In genomic region chr17:10033449-10033848, GRCh38 we compare ENCODE assay signal across 15 cellular contexts.
DNase-seq lines count a peak whose midpoint lies in the region; ATAC-seq and TF ChIP-seq lines count a peak whose summit lies in the region.
"Had no signal": no experiment of that assay in that cellular context is flagged by ENCODE, and none has a peak within 500 bp of the region (broad histone marks: within the 10 kb centered on the region; RNA-seq: fewer than 3 reads in every experiment).

No MANE protein-coding gene starts in this region.

- H3K4me1 ChIP-seq in mucosa of rectum (ENCODE audit: control insufficient read depth in 2 of 2, insufficient read depth in 2 of 2, low read length in 2 of 2) (peaks cover 0 to 6% of the 10 kb centered on the region in 2 donors), psoas muscle (no peaks in the 10 kb centered on the region)

- H3K36me3 ChIP-seq in mucosa of rectum (ENCODE audit: control insufficient read depth in 2 of 2, insufficient read depth in 2 of 2, low read length in 2 of 2) (no peaks in the 10 kb centered on the region), psoas muscle (ENCODE audit: insufficient read depth in 1 of 2, low read depth in 1 of 2) (no peaks in the 10 kb centered on the region)
- H3K36me3 ChIP-seq: thoracic aorta had no signal

- H3K9me3 Mint-ChIP-seq in CD14-positive monocyte: peaks cover 0 to 2% (median 0%) of the 10 kb centered on the region in 7 donors
- H3K9me3 Mint-ChIP-seq in activated CD8-positive, alpha-beta T cell treated with anti-CD3 and anti-CD28 coated beads for 36 hours: no peaks in the 10 kb centered on the region
- H3K9me3 Mint-ChIP-seq: activated CD4-positive, alpha-beta memory T cell treated with anti-CD3 and anti-CD28 coated beads for 36 hours had no signal

- peaks cover 97% of the 10 kb centered on the region for H3K4me1 Mint-ChIP-seq in CD14-positive monocyte
- no peaks in the 10 kb centered on the region for H3K4me1 Mint-ChIP-seq in activated CD8-positive, alpha-beta T cell treated with anti-CD3 and anti-CD28 coated beads for 36 hours (ENCODE audit: low read depth)

- ATAC-seq in GM19463 (IDR thresholded peaks at IDR 0.05; ENCODE audit: unreplicated experiment) (peak; percentile 56), psoas muscle (no peak)
- no peak for ATAC-seq in activated CD8-positive, alpha-beta T cell treated with anti-CD3 and anti-CD28 coated beads for 36 hours
- ATAC-seq: left lobe of liver had no signal

- no peak for DNase-seq in CD14-positive monocyte (ENCODE audit: low spot score)
- peak; percentile 97 for DNase-seq in NCI-H82 (lab: John Stamatoyannopoulos, UW)
- no peak for DNase-seq in activated CD8-positive, alpha-beta T cell treated with anti-CD3 and anti-CD28 coated beads for 36 hours
- no peak for DNase-seq in stimulated activated CD4-positive, alpha-beta T cell treated with anti-CD3 and anti-CD28 coated beads, Interleukin-4, amount 100 ng/mL, for 1 hour
- DNase-seq in SHP77 treated with DMSO at 0.1 percent for 48 hours (lab: John Stamatoyannopoulos, UW): no peak
- DNase-seq in psoas muscle: no peak
- DNase-seq: activated CD4-positive, alpha-beta memory T cell treated with anti-CD3 and anti-CD28 coated beads for 36 hours; activated naive CD4-positive, alpha-beta T cell treated with Interleukin-2 at 50 U/mL for 16 hours; EL; NCI-H1417; SW 1271 had no signal

- H3K27ac Mint-ChIP-seq in CD14-positive monocyte: peak overlapping the region; percentile 96 to 99 (median 97)
- no peak overlapping the region for H3K27ac Mint-ChIP-seq in activated CD8-positive, alpha-beta T cell treated with anti-CD3 and anti-CD28 coated beads for 36 hours
- H3K27ac Mint-ChIP-seq: activated CD4-positive, alpha-beta memory T cell treated with anti-CD3 and anti-CD28 coated beads for 36 hours had no signal

- intact Hi-C loops in CD14-positive monocyte (cut with micrococcal nuclease): no loop called here
- intact Hi-C loops in activated CD8-positive, alpha-beta T cell treated with anti-CD3 and anti-CD28 coated beads for 36 hours (cut with micrococcal nuclease): no loop called here
- intact Hi-C loops in psoas muscle (cut with DNase I): no loop called here

- peaks cover 35 to 52% of the 10 kb centered on the region in 2 donors for H3K36me3 Mint-ChIP-seq in CD14-positive monocyte
- no peaks in the 10 kb centered on the region for H3K36me3 Mint-ChIP-seq in activated CD8-positive, alpha-beta T cell treated with anti-CD3 and anti-CD28 coated beads for 36 hours (ENCODE audit: low read depth)
- H3K36me3 Mint-ChIP-seq: activated CD4-positive, alpha-beta memory T cell treated with anti-CD3 and anti-CD28 coated beads for 36 hours had no signal

- H3K27me3 ChIP-seq in mucosa of rectum (ENCODE audit: control insufficient read depth in 2 of 2, insufficient read depth in 2 of 2, low read length in 2 of 2) (no peaks in the 10 kb centered on the region), psoas muscle (ENCODE audit: insufficient read depth in 3 of 3, low read length in 2 of 3) (peaks cover 0 to 6% (median 0%) of the 10 kb centered on the region in 3 donors)

- H3K9ac ChIP-seq in mucosa of rectum (ENCODE audit: low read depth in 1 of 2, low read length in 2 of 2): no peak overlapping the region

- WGBS in psoas muscle, 3 donors: 23 to 53% (median 37%) methylated on average over 10 of the region's 10 CpGs

- H3K27ac ChIP-seq in mucosa of rectum (ENCODE audit: low read depth in 2 of 2, low read length in 2 of 2) (peak overlapping the region; percentile 2 to 41), psoas muscle (no peak overlapping the region)

- CTCF ChIA-PET in activated CD8-positive, alpha-beta T cell treated with anti-CD3 and anti-CD28 coated beads for 36 hours (lab: Charles Lee): interaction anchor here (1.9 kb wide), 1 partner anchor 193 kb away, joined by 6 read pairs; no protein-coding TSS in a partner anchor

- TF ChIP-seq CTCF in CD14-positive monocyte (IDR thresholded peaks at IDR 0.05): no peak
- TF ChIP-seq CTCF in activated CD8-positive, alpha-beta T cell treated with anti-CD3 and anti-CD28 coated beads for 36 hours (IDR thresholded peaks at IDR 0.05): no peak
- TF ChIP-seq CTCF in psoas muscle (IDR thresholded peaks at IDR 0.05): no peak

- H3K4me3 Mint-ChIP-seq in CD14-positive monocyte: peak overlapping the region; percentile 69 to 83
- H3K4me3 Mint-ChIP-seq in activated CD8-positive, alpha-beta T cell treated with anti-CD3 and anti-CD28 coated beads for 36 hours: no peak overlapping the region
- H3K4me3 Mint-ChIP-seq: activated CD4-positive, alpha-beta memory T cell treated with anti-CD3 and anti-CD28 coated beads for 36 hours had no signal

- H3K4me3 ChIP-seq in mucosa of rectum (ENCODE audit: low read length in 2 of 2) (no peak overlapping the region), psoas muscle (no peak overlapping the region)
- H3K4me3 ChIP-seq: thoracic aorta had no signal

- H3K9me3 ChIP-seq in mucosa of rectum (ENCODE audit: control insufficient read depth in 2 of 2, low read length in 2 of 2) (no peaks in the 10 kb centered on the region), psoas muscle (no peaks in the 10 kb centered on the region)
- H3K9me3 ChIP-seq: thoracic aorta had no signal

- POLR2A ChIA-PET in activated CD8-positive, alpha-beta T cell treated with anti-CD3 and anti-CD28 coated beads for 36 hours (lab: Charles Lee): no interaction called here

- H3K27me3 Mint-ChIP-seq in CD14-positive monocyte (ENCODE audit: low read depth in 3 of 3): no peaks in the 10 kb centered on the region
- no peaks in the 10 kb centered on the region for H3K27me3 Mint-ChIP-seq in activated CD8-positive, alpha-beta T cell treated with anti-CD3 and anti-CD28 coated beads for 36 hours
- H3K27me3 Mint-ChIP-seq: activated CD4-positive, alpha-beta memory T cell treated with anti-CD3 and anti-CD28 coated beads for 36 hours had no signal
